In genomic region chr4:121900132-121900983, GRCh38 we compare ENCODE assay signal across 1 cellular context.
TF ChIP-seq lines count a peak whose summit lies in the region.

No MANE protein-coding gene starts in this region.

TF ChIP-seq in H1, 55 proteins besides CTCF, POLR2A, EP300 and RAD21:
- no peak for TF ChIP-seq CREB1 (IDR thresholded peaks at IDR 0.05)
- TF ChIP-seq RFX5 (IDR thresholded peaks at IDR 0.05; ENCODE audit: borderline replicate concordance, low read depth, low read length): no peak
- TF ChIP-seq SP2 (IDR thresholded peaks at IDR 0.05; ENCODE audit: low read length): no peak
- no peak for TF ChIP-seq KDM4A (IDR thresholded peaks at IDR 0.05; ENCODE audit: low read depth, low read length, severe bottlenecking)
- no peak for TF ChIP-seq JUN (IDR thresholded peaks at IDR 0.05; ENCODE audit: low read depth, low read length)
- no peak for TF ChIP-seq CBX5 (IDR thresholded peaks at IDR 0.05; ENCODE audit: low read depth, low read length)
- no peak for TF ChIP-seq ATF3 (IDR thresholded peaks at IDR 0.05; ENCODE audit: insufficient read depth, low read depth, low read length)
- TF ChIP-seq TEAD4 (IDR thresholded peaks at IDR 0.05; ENCODE audit: low read depth, low read length): no peak
